Comparison of ENCODE assay signal across 8 cellular contexts in genomic region chr10:128047991-128048826, GRCh38.
DNase-seq lines count a peak whose midpoint lies in the region; ATAC-seq and TF ChIP-seq lines count a peak whose summit lies in the region.

No MANE protein-coding gene starts in this region.

- H3K4me1 ChIP-seq in OCI-LY1 (ENCODE audit: insufficient read depth, low read length, severe bottlenecking) (peaks cover 36% of the 10 kb centered on the region), mucosa of stomach (ENCODE audit: control insufficient read depth, insufficient read depth, low read length) (peaks cover 20% of the 10 kb centered on the region)

- TF ChIP-seq CTCF in GM13977 (IDR thresholded peaks at IDR 0.05; ENCODE audit: extremely low read depth, insufficient read depth, missing control alignments) = no peak
- no peak for TF ChIP-seq CTCF in OCI-LY1 (IDR thresholded peaks at IDR 0.05; ENCODE audit: low read length)

- no peaks in the 10 kb centered on the region for H3K9me3 Mint-ChIP-seq in dendritic cell treated with granulocyte-macrophage colony-stimulating factor and Interleukin-4, amounts not matched to agents 40 ng/mL and 50 ng/mL, for 4 days

- H3K27ac ChIP-seq in OCI-LY1 (ENCODE audit: low read depth, low read length, poor library complexity, severe bottlenecking) = peak overlapping the region; percentile 76

- peak overlapping the region; percentile 94 for H3K4me2 ChIP-seq in OCI-LY1 (ENCODE audit: low read length)

- intact Hi-C loops in dendritic cell treated with granulocyte-macrophage colony-stimulating factor and Interleukin-4, amounts not matched to agents 40 ng/mL and 50 ng/mL, for 4 days (cut with micrococcal nuclease) = loop anchor here (1.0 kb wide), 1 partner anchor 16 kb away; no protein-coding TSS in a partner anchor

- no peaks in the 10 kb centered on the region for H3K27me3 Mint-ChIP-seq in dendritic cell treated with granulocyte-macrophage colony-stimulating factor and Interleukin-4, amounts not matched to agents 40 ng/mL and 50 ng/mL, for 4 days

- no peaks in the 10 kb centered on the region for H4K20me1 ChIP-seq in OCI-LY1 (ENCODE audit: insufficient read depth, low read length)

- H3K9me3 ChIP-seq in OCI-LY1 (ENCODE audit: low read length) (no peaks in the 10 kb centered on the region), mucosa of stomach (ENCODE audit: control insufficient read depth, low read length) (no peaks in the 10 kb centered on the region)

- H3K36me3 Mint-ChIP-seq in dendritic cell treated with granulocyte-macrophage colony-stimulating factor and Interleukin-4, amounts not matched to agents 40 ng/mL and 50 ng/mL, for 4 days (ENCODE audit: low read depth) = peaks cover 63% of the 10 kb centered on the region

- in situ Hi-C loops in GM13977 (cut with MboI; ENCODE audit: low pct_unique_long_range_greater_than_20kb, low sequenced_read_pairs, unreplicated experiment) = no loop called here

- H3K9ac ChIP-seq in OCI-LY1 (ENCODE audit: low read length) = peak overlapping the region; percentile 74
- peak overlapping the region; percentile 65 for H3K9ac ChIP-seq in mucosa of stomach (ENCODE audit: low read length)

- H3K4me3 ChIP-seq in OCI-LY1 (ENCODE audit: low read depth, low read length, poor library complexity, severe bottlenecking) = peak overlapping the region; percentile 79
- no peak overlapping the region for H3K4me3 ChIP-seq in mucosa of stomach (ENCODE audit: low read length)

- H3K27me3 ChIP-seq in OCI-LY1 (ENCODE audit: insufficient read depth, low read length) (no peaks in the 10 kb centered on the region), mucosa of stomach (ENCODE audit: control insufficient read depth, insufficient read depth, low read length) (no peaks in the 10 kb centered on the region)

- no peaks in the 10 kb centered on the region for H3F3A ChIP-seq in OCI-LY1 (ENCODE audit: insufficient read depth, low read length)

- peak overlapping the region; percentile 86 for H3K27ac Mint-ChIP-seq in dendritic cell treated with granulocyte-macrophage colony-stimulating factor and Interleukin-4, amounts not matched to agents 40 ng/mL and 50 ng/mL, for 4 days

- no peak for ATAC-seq in HG03439 (IDR thresholded peaks at IDR 0.05; ENCODE audit: unreplicated experiment)

- peak overlapping the region; percentile 90 for H3K4me3 Mint-ChIP-seq in dendritic cell treated with granulocyte-macrophage colony-stimulating factor and Interleukin-4, amounts not matched to agents 40 ng/mL and 50 ng/mL, for 4 days

- DNase-seq in GM13977 (ENCODE audit: low spot score) (peak; percentile 51), H4 (ENCODE audit: low spot score) (peak; percentile 27), NCI-H524 treated with DMSO at 0.1 percent for 48 hours (lab: John Stamatoyannopoulos, UW) (no peak), NCI-H774 (lab: John Stamatoyannopoulos, UW) (no peak)

- H3K9me2 ChIP-seq in OCI-LY1 (ENCODE audit: low read depth, low read length) = no peaks in the 10 kb centered on the region

- H3K79me2 ChIP-seq in OCI-LY1 (ENCODE audit: insufficient read depth, low read length) = no peaks in the 10 kb centered on the region

- 0 out of 2 replicates have a peak overlapping the region, but pooled peaks have one; percentile 5 for H2AFZ ChIP-seq in OCI-LY1 (ENCODE audit: low read length)

- peaks cover 18% of the 10 kb centered on the region; the same call in 1 of the 2 replicates for H3K36me3 ChIP-seq in OCI-LY1 (ENCODE audit: insufficient read depth, low read length)
- H3K36me3 ChIP-seq in mucosa of stomach (ENCODE audit: control insufficient read depth, insufficient read depth, low read length) = no peaks in the 10 kb centered on the region

- peaks cover 75% of the 10 kb centered on the region for H3K4me1 Mint-ChIP-seq in dendritic cell treated with granulocyte-macrophage colony-stimulating factor and Interleukin-4, amounts not matched to agents 40 ng/mL and 50 ng/mL, for 4 days (ENCODE audit: low read depth)

Comparison
In these comparisons a context has a peak if more than half of its experiments do, and no peak if none do; other contexts are left out.
1. DNase-seq: peak in GM13977 (single experiment) and H4 (single experiment); none in NCI-H524 treated with DMSO at 0.1 percent for 48 hours (single experiment) and NCI-H774 (single experiment).